Comparison of ENCODE assay signal across 14 cellular contexts in the genomic region with DNA sequence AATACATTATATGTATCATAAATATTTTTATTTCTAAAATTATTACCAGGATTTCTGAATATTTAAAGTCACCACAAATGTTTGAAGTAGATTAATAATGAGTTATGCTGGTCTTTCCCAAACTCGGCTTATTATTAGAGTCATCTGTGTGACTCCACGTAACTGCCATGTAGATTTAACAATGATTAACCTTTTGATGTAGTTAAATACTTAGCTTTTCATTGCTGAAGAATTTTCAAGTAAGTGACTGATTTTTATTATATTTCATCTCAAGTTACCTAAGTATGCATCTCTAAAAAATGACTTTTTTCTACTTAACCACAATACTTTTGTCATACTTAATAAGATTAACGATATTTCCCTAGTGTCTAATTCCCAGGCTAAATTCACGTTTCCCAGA. TPM values are rescaled to one million over a fixed set of nuclear protein-coding genes. Genes with fewer than 3 reads are reported as not detected.
A peak's percentile ranks its signal among the peaks of the same experiment; 100 is the strongest.
DNase-seq lines count a peak whose midpoint lies in the region; FAIRE-seq and TF ChIP-seq lines count a peak whose summit lies in the region.
"Had no signal": no experiment of that assay in that cellular context is flagged by ENCODE, and none has a peak within 500 bp of the region (broad histone marks: within the 10 kb centered on the region; RNA-seq: fewer than 3 reads in every experiment).

No MANE protein-coding gene starts in this region.

- H4K91ac ChIP-seq in mesenchymal stem cell (ENCODE audit: low read length): no peak overlapping the region

- no peak overlapping the region for H2BK5ac ChIP-seq in mesenchymal stem cell (ENCODE audit: low read depth, low read length, poor library complexity, severe bottlenecking)

- H4K8ac ChIP-seq in mesenchymal stem cell (ENCODE audit: low read length): no peak overlapping the region

- no peak overlapping the region for H2BK15ac ChIP-seq in mesenchymal stem cell (ENCODE audit: low read depth, poor library complexity, severe bottlenecking)

- H3K23ac ChIP-seq in mesenchymal stem cell (ENCODE audit: low read length in 2 of 2): no peak overlapping the region

- no peak for DNase-seq in HFFc6
- DNase-seq in mesenchymal stem cell: no peak
- no peak for DNase-seq in small intestine
- no peak for DNase-seq in HAP-1 (ENCODE audit: low spot score in 2 of 2)
- no peak for DNase-seq in NCI-H1048 (lab: John Stamatoyannopoulos, UW)
- no peak for DNase-seq in H54 (ENCODE audit: insufficient read length, low spot score)
- no peak for DNase-seq in activated CD4-positive, alpha-beta T cell treated with anti-CD3 and anti-CD28 coated beads, Interleukin-2, amount 50 U/mL, for 1 hour
- DNase-seq: CD4-positive, CD25-positive, alpha-beta regulatory T cell; DMS 273 treated with DMSO at 0.1 percent for 48 hours; H7 had no signal

- H3K36me3 ChIP-seq in mesenchymal stem cell (ENCODE audit: control insufficient read depth in 1 of 2, insufficient read depth in 2 of 2, low read depth in 1 of 2, low read length in 2 of 2) (peaks cover 0 to 57% of the 10 kb centered on the region in 2 experiments), small intestine (ENCODE audit: control insufficient read depth in 2 of 2, insufficient read depth in 2 of 2, low read length in 2 of 2) (no peaks in the 10 kb centered on the region), HAP-1 (replicated peaks) (peaks cover 13% of the 10 kb centered on the region)

- no peak overlapping the region for H2AFZ ChIP-seq in mesenchymal stem cell (ENCODE audit: low read depth, low read length)

- no peak for TF ChIP-seq CTCF in HFFc6 (IDR thresholded peaks at IDR 0.05)

- TF ChIP-seq POLR2A in H54 (IDR thresholded peaks at IDR 0.05; ENCODE audit: low read depth, low read length): no peak

- H3K4me3 Mint-ChIP-seq in HFFc6: no peak overlapping the region
- H3K4me3 Mint-ChIP-seq: CD4-positive, CD25-positive, alpha-beta regulatory T cell; IgD-negative memory B cell had no signal

- H3K27ac Mint-ChIP-seq in HFFc6: peak overlapping the region; percentile 26; the same call in 1 of the 2 replicates
- H3K27ac Mint-ChIP-seq: CD4-positive, CD25-positive, alpha-beta regulatory T cell; IgD-negative memory B cell had no signal

- peaks cover under 1% of the 10 kb centered on the region for H3K79me1 ChIP-seq in mesenchymal stem cell (replicated peaks; ENCODE audit: low read length, poor library complexity, severe bottlenecking)

- no peak overlapping the region for H3K14ac ChIP-seq in mesenchymal stem cell (ENCODE audit: low read length in 2 of 2)

- H3K4me1 ChIP-seq in mesenchymal stem cell (ENCODE audit: control insufficient read depth, insufficient read depth, low read depth, low read length) (peaks cover 11% of the 10 kb centered on the region), small intestine (ENCODE audit: control insufficient read depth in 2 of 2, insufficient read depth in 1 of 2, low read depth in 1 of 2, low read length in 1 of 2) (peaks cover 0 to 3% of the 10 kb centered on the region in 2 donors), HAP-1 (peaks cover 6% of the 10 kb centered on the region; the same call in 1 of the 2 replicates)
- H3K4me1 ChIP-seq: A549; BLaER1 treated with 17β-estradiol and CSF1 and Interleukin-3, amounts not matched to agents 10 nM and 100 nM had no signal

- peak overlapping the region; percentile 28 for H3K4me2 ChIP-seq in mesenchymal stem cell (ENCODE audit: low read length, poor library complexity, severe bottlenecking)
- H3K4me2 ChIP-seq: A549; BLaER1 treated with 17β-estradiol and CSF1 and Interleukin-3, amounts not matched to agents 10 nM and 100 nM had no signal

- 93% methylated on average over 3 of the region's 4 CpGs for WGBS in mesenchymal stem cell
- 89 to 95% (median 93%) methylated on average over 4 of the region's 4 CpGs for whole genome bisulfite sequencing in small intestine, 3 donors

- H3K4me1 Mint-ChIP-seq in HFFc6 (ENCODE audit: low read depth): peaks cover 87% of the 10 kb centered on the region

- in situ Hi-C loops in HAP-1 (cut with MboI; ENCODE audit: low sequenced_read_pairs): no loop called here

- H2BK12ac ChIP-seq in mesenchymal stem cell (ENCODE audit: low read length in 2 of 2): no peak overlapping the region

- peaks cover 7% of the 10 kb centered on the region for H3K9me3 Mint-ChIP-seq in HFFc6

- no peaks in the 10 kb centered on the region for H3K27me3 Mint-ChIP-seq in HFFc6 (ENCODE audit: insufficient read depth)
- H3K27me3 Mint-ChIP-seq: CD4-positive, CD25-positive, alpha-beta regulatory T cell; IgD-negative memory B cell had no signal

- H3K9me3 ChIP-seq in mesenchymal stem cell (ENCODE audit: control insufficient read depth, low read length) (no peaks in the 10 kb centered on the region), small intestine (ENCODE audit: control insufficient read depth, low read depth) (no peaks in the 10 kb centered on the region), HAP-1 (no peaks in the 10 kb centered on the region)
- H3K9me3 ChIP-seq: A549 had no signal

- H3K36me3 Mint-ChIP-seq in HFFc6 (ENCODE audit: low read depth): peaks cover 51% of the 10 kb centered on the region

- H2AK5ac ChIP-seq in mesenchymal stem cell (ENCODE audit: low read length, severe bottlenecking): no peak overlapping the region

- no peak overlapping the region for H3K4ac ChIP-seq in mesenchymal stem cell (ENCODE audit: low read depth in 1 of 2, low read length in 2 of 2)

- no peaks in the 10 kb centered on the region for H3K27me3 ChIP-seq in mesenchymal stem cell (ENCODE audit: control insufficient read depth in 1 of 2, insufficient read depth in 1 of 2, low read length in 2 of 2)
- no peaks in the 10 kb centered on the region for H3K27me3 ChIP-seq in small intestine (ENCODE audit: control insufficient read depth in 2 of 2, insufficient read depth in 2 of 2, low read length in 2 of 2)
- no peaks in the 10 kb centered on the region for H3K27me3 ChIP-seq in HAP-1 (ENCODE audit: low read depth)
- H3K27me3 ChIP-seq: BLaER1 treated with 17β-estradiol and CSF1 and Interleukin-3, amounts not matched to agents 10 nM and 100 nM had no signal

- no peak overlapping the region for H3K9ac ChIP-seq in mesenchymal stem cell (ENCODE audit: low read length)
- H3K9ac ChIP-seq: BLaER1 treated with 17β-estradiol and CSF1 and Interleukin-3, amounts not matched to agents 10 nM and 100 nM had no signal

- H3K27ac ChIP-seq in mesenchymal stem cell (ENCODE audit: low read length, poor library complexity, severe bottlenecking): peak overlapping the region; percentile 100
- no peak overlapping the region for H3K27ac ChIP-seq in small intestine (ENCODE audit: low read depth in 1 of 2, low read length in 1 of 2)
- H3K27ac ChIP-seq: A549; BLaER1 treated with 17β-estradiol and CSF1 and Interleukin-3, amounts not matched to agents 10 nM and 100 nM had no signal

- no peak overlapping the region for H2BK120ac ChIP-seq in mesenchymal stem cell (ENCODE audit: low read depth, low read length)

- no peak overlapping the region for H3K4me3 ChIP-seq in mesenchymal stem cell (ENCODE audit: insufficient read depth in 1 of 2, low read depth in 1 of 2, low read length in 2 of 2)
- H3K4me3 ChIP-seq in small intestine (ENCODE audit: low read depth in 1 of 2, low read length in 2 of 2): no peak overlapping the region
- H3K4me3 ChIP-seq in HAP-1: no peak overlapping the region
- H3K4me3 ChIP-seq: A549; BLaER1 treated with 17β-estradiol and CSF1 and Interleukin-3, amounts not matched to agents 10 nM and 100 nM had no signal

- FAIRE-seq in endometrium (lab: Jason Lieb, UNC) (peak; percentile 46), small intestine (lab: Jason Lieb, UNC) (peak; percentile 26), H54 (lab: Jason Lieb, UNC) (no peak)
- FAIRE-seq: A549 had no signal

- no peak overlapping the region for H3K18ac ChIP-seq in mesenchymal stem cell (ENCODE audit: low read depth in 1 of 2, low read length in 2 of 2)

RNA-seq across cellular contexts. Expression of a gene that starts 17.7 kb away (rescaled TPM):
- total RNA-seq in HFFc6 (2021; fragmentation: NEBNext Ultra II Directional; extraction: Animal tissue kit (Norgen Biotek cat#: 25700)): 10 to 100 TPM; 16.6 to 24.0 (median 18.9) TPM
- polyA plus RNA-seq in mesenchymal stem cell (2013, experiment 1 of 2): 12.7 TPM
- polyA plus RNA-seq in mesenchymal stem cell (2013, experiment 2 of 2): 12.8 TPM
- 10 to 100 TPM in 1 of 3 donors, 1 to 10 TPM in 2; 7.3 to 13.2 (median 10.0) TPM for polyA plus RNA-seq in small intestine

RNA-seq across cellular contexts. Expression of a gene that starts 17.9 kb away (rescaled TPM):
- total RNA-seq in HFFc6 (2021; fragmentation: NEBNext Ultra II Directional; extraction: Animal tissue kit (Norgen Biotek cat#: 25700)): 10 to 100 TPM; 12.0 to 26.8 (median 13.8) TPM
- 22.4 TPM for polyA plus RNA-seq in mesenchymal stem cell (2013, experiment 1 of 2)
- polyA plus RNA-seq in mesenchymal stem cell (2013, experiment 2 of 2): 22.9 TPM
- polyA plus RNA-seq in small intestine: 1 to 10 TPM in 1 of 3 donors, under 1 TPM in 1, not detected in 1; 0.54 to 3.6 TPM

RNA-seq across cellular contexts. Expression of a gene that starts 29.2 kb away (rescaled TPM):
- 10 to 100 TPM; 54.1 to 64.4 (median 59.8) TPM for total RNA-seq in HFFc6 (2021; fragmentation: NEBNext Ultra II Directional; extraction: Animal tissue kit (Norgen Biotek cat#: 25700))
- 38.4 TPM for polyA plus RNA-seq in mesenchymal stem cell (2013, experiment 1 of 2)
- 35.9 TPM for polyA plus RNA-seq in mesenchymal stem cell (2013, experiment 2 of 2)
- 100 to 1,000 TPM in 1 of 3 donors, 10 to 100 TPM in 2; 40.7 to 112 (median 54.9) TPM for polyA plus RNA-seq in small intestine

RNA-seq across cellular contexts. Expression of a gene that starts 43.0 kb away (rescaled TPM):
- 10 to 100 TPM in 5 of 6 experiments, 1 to 10 TPM in 1; 9.0 to 19.4 (median 16.2) TPM for total RNA-seq in HFFc6 (2021; fragmentation: NEBNext Ultra II Directional; extraction: Animal tissue kit (Norgen Biotek cat#: 25700))
- polyA plus RNA-seq in mesenchymal stem cell (2013, experiment 1 of 2): 6.3 TPM
- polyA plus RNA-seq in mesenchymal stem cell (2013, experiment 2 of 2): 6.3 TPM
- polyA plus RNA-seq in small intestine: 10 to 100 TPM in 1 of 3 donors, 1 to 10 TPM in 2; 8.0 to 11.2 (median 8.4) TPM
